13 cellular contexts compared by ENCODE assay signal in the genomic region with DNA sequence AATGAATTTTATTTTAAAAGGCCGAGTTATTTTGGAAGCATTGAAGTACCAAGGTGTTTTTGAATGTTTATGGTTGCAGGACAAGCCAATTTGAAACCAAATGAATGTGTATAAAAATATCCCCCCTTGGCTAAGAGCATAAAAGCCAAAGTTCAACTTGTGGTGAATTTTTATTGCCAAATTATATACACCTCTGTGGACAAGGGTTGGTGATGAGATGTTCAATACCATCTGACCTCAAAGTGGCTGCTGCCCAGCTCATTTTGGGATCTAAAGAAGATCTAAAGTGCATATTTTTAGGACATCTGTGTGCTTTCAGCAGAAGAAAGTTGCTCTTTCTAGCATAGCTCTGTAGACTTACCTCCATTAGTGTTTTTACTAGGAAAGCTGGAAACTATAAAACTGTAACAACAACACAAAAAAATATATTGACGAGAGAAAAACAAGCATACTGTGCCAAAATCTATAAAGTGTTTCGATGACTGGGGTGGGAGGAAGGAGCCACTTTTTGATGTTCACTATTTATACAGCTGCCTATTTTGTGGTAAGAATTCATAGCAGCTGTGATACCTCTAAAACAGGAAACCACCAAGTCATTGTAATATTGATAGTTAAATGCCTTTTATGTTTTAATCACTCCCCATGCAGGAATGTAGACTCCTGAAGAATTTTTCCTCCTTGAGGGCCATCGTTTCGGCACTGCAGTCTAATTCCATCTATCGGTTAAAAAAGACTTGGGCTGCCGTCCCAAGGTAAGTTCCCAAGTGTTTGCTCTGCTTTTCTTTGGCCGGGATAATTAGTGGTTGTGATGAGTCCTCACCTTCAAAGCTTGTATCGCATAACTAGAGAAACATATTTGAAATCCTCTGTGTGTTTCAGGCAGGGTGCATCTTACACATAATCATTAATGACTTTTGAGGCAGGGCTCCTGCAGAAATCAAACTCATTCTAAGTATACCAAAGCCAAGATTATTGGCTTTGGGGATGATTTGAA.
DNase-seq lines count a peak whose midpoint lies in the region; ATAC-seq and FAIRE-seq lines count a peak whose summit lies in the region.
"Had no signal": no experiment of that assay in that cellular context is flagged by ENCODE, and none has a peak within 500 bp of the region (broad histone marks: within the 10 kb centered on the region; RNA-seq: fewer than 3 reads in every experiment).

No MANE protein-coding gene starts in this region.

- ATAC-seq in GM21717 (IDR thresholded peaks at IDR 0.05; ENCODE audit: unreplicated experiment): no peak
- ATAC-seq in GM21529 (IDR thresholded peaks at IDR 0.05; ENCODE audit: unreplicated experiment): no peak

- peak overlapping the region in 10 of 11 experiments; percentile 40 to 95 (median 68); a peak in 21 of 22 replicates for H3K27ac ChIP-seq in BLaER1 treated with 17β-estradiol and CSF1 and Interleukin-3, amounts not matched to agents 10 nM and 100 nM
- H3K27ac ChIP-seq: cardiac muscle cell, ovary had no signal

- peak overlapping the region; percentile 66 to 89 (median 79) for H3K4me2 ChIP-seq in BLaER1 treated with 17β-estradiol and CSF1 and Interleukin-3, amounts not matched to agents 10 nM and 100 nM

- no peaks in the 10 kb centered on the region for H4K20me1 ChIP-seq in BLaER1 treated with 17β-estradiol and CSF1 and Interleukin-3, amounts not matched to agents 10 nM and 100 nM

- peak overlapping the region in 9 of 11 experiments; percentile 2 to 62 (median 42); a peak in 13 of 22 replicates for H3K9ac ChIP-seq in BLaER1 treated with 17β-estradiol and CSF1 and Interleukin-3, amounts not matched to agents 10 nM and 100 nM

- H3K36me3 ChIP-seq in BLaER1 treated with 17β-estradiol and CSF1 and Interleukin-3, amounts not matched to agents 10 nM and 100 nM: peaks cover 70 to 98% (median 78%) of the 10 kb centered on the region in 11 experiments
- H3K36me3 ChIP-seq: ovary had no signal

- peaks cover 0 to 33% (median 17%) of the 10 kb centered on the region in 11 experiments; a peak in 12 of 22 replicates for H3K9me3 ChIP-seq in BLaER1 treated with 17β-estradiol and CSF1 and Interleukin-3, amounts not matched to agents 10 nM and 100 nM (replicated peaks in 1 of 11)
- H3K9me3 ChIP-seq: Caco-2, ovary had no signal

- H3K4me3 ChIP-seq in BLaER1 treated with 17β-estradiol and CSF1 and Interleukin-3, amounts not matched to agents 10 nM and 100 nM: peak overlapping the region in 4 of 10 experiments; percentile 1 to 42 (median 17); a peak in 7 of 20 replicates
- H3K4me3 ChIP-seq: cardiac muscle cell, ovary had no signal

- peak; percentile 47 for FAIRE-seq in GM19239 (lab: Jason Lieb, UNC)

- H3K4me1 ChIP-seq in BLaER1 treated with 17β-estradiol and CSF1 and Interleukin-3, amounts not matched to agents 10 nM and 100 nM: peaks cover 62 to 98% (median 82%) of the 10 kb centered on the region in 10 experiments

- H3K27me3 ChIP-seq in BLaER1 treated with 17β-estradiol and CSF1 and Interleukin-3, amounts not matched to agents 10 nM and 100 nM: no peaks in the 10 kb centered on the region
- H3K27me3 ChIP-seq: cardiac muscle cell, ovary had no signal

- DNase-seq in GM19239 (ENCODE audit: insufficient read length, low spot score) (no peak), astrocyte of the hippocampus (ENCODE audit: low read depth, low spot score) (peak; percentile 24), myocyte (ENCODE audit: low read depth) (peak; percentile 53), DMS53 treated with DMSO at 0.1 percent for 48 hours (lab: John Stamatoyannopoulos, UW; ENCODE audit: unreplicated experiment) (no peak)
- no peak for DNase-seq in stimulated activated CD4-positive, alpha-beta T cell treated with anti-CD3 and anti-CD28 coated beads, Interleukin-2, amount 100 ng/mL, for 24 hours
- DNase-seq: activated CD8-positive, alpha-beta memory T cell treated with anti-CD3 and anti-CD28 coated beads, Interleukin-2, amount 50 U/mL, for 48 hours; Caco-2; NCI-H146; ovary had no signal

Comparison
In these comparisons a context has a peak if more than half of its experiments do, and no peak if none do; other contexts are left out.
1. DNase-seq: peak in astrocyte of the hippocampus (single experiment) and myocyte (single experiment); none in GM19239 (single experiment), DMS53 treated with DMSO at 0.1 percent for 48 hours (single experiment) and stimulated activated CD4-positive, alpha-beta T cell treated with anti-CD3 and anti-CD28 coated beads, Interleukin-2, amount 100 ng/mL, for 24 hours (0 of 2).